ENCODE assay signal across 12 cellular contexts in genomic region chr2:128535928-128536327, GRCh38.
DNase-seq lines count a peak whose midpoint lies in the region; ATAC-seq and TF ChIP-seq lines count a peak whose summit lies in the region.
"Had no signal": no experiment of that assay in that cellular context is flagged by ENCODE, and none has a peak within 500 bp of the region (broad histone marks: within the 10 kb centered on the region; RNA-seq: fewer than 3 reads in every experiment).

No MANE protein-coding gene starts in this region.

- peaks cover 6% of the 10 kb centered on the region for H3K27me3 Mint-ChIP-seq in neural progenitor cell (ENCODE audit: insufficient read depth, low read depth)

- no peak overlapping the region for H2AFZ ChIP-seq in neural progenitor cell (replicated peaks)

- no peak overlapping the region for H3K27ac ChIP-seq in neural progenitor cell
- H3K27ac ChIP-seq: dorsolateral prefrontal cortex, thyroid gland had no signal

- H3K4me1 ChIP-seq in neural progenitor cell, result peaks cover 28% of the 10 kb centered on the region
- H3K4me1 ChIP-seq: thyroid gland had no signal

- ATAC-seq in HG03565 (IDR thresholded peaks at IDR 0.05; ENCODE audit: unreplicated experiment) (no peak), HG02981 (IDR thresholded peaks at IDR 0.05; ENCODE audit: unreplicated experiment) (no peak), HG02642 (IDR thresholded peaks at IDR 0.05; ENCODE audit: poor library complexity, unreplicated experiment) (no peak)

- H3K36me3 ChIP-seq in MG63 (no peaks in the 10 kb centered on the region), neural progenitor cell (no peaks in the 10 kb centered on the region)
- H3K36me3 ChIP-seq: thyroid gland had no signal

- H3K4me3 Mint-ChIP-seq in neural progenitor cell, result no peak overlapping the region
- H3K4me3 Mint-ChIP-seq: neural crest cell had no signal

- no peaks in the 10 kb centered on the region for H4K20me1 ChIP-seq in neural progenitor cell (ENCODE audit: low read depth)

- H3K4me2 ChIP-seq in neural progenitor cell, result no peak overlapping the region

- H3K27ac Mint-ChIP-seq in neural progenitor cell, result peak overlapping the region; percentile 60

- peaks cover 2% of the 10 kb centered on the region for H3K36me3 Mint-ChIP-seq in neural progenitor cell

- no peaks in the 10 kb centered on the region for H3K79me2 ChIP-seq in neural progenitor cell (ENCODE audit: low read depth)

- H3K9me3 ChIP-seq in MG63 (no peaks in the 10 kb centered on the region), neural progenitor cell (ENCODE audit: low read depth) (no peaks in the 10 kb centered on the region)
- H3K9me3 ChIP-seq: thyroid gland had no signal

- DNase-seq in Daoy (ENCODE audit: low read depth) (peak; percentile 65), MG63 (peak; percentile 42), dedifferentiated amniotic fluid mesenchymal stem cell (ENCODE audit: extremely low spot score) (peak; percentile 37), neural progenitor cell (ENCODE audit: low spot score) (no peak), DMS79 treated with DMSO at 0.1 percent for 48 hours (lab: John Stamatoyannopoulos, UW) (no peak)
- DNase-seq: NCI-H1092, thyroid gland had no signal

- H3F3A ChIP-seq in neural progenitor cell (ENCODE audit: low read depth), result peaks cover 43% of the 10 kb centered on the region

- no peaks in the 10 kb centered on the region for H3K27me3 ChIP-seq in MG63
- H3K27me3 ChIP-seq in neural progenitor cell, result no peaks in the 10 kb centered on the region
- H3K27me3 ChIP-seq: dorsolateral prefrontal cortex, thyroid gland had no signal

- H3K4me1 Mint-ChIP-seq in neural progenitor cell, result peaks cover 31% of the 10 kb centered on the region

- H3K9me3 Mint-ChIP-seq in neural progenitor cell, result peaks cover 6% of the 10 kb centered on the region

- H3K9ac ChIP-seq in neural progenitor cell, result no peak overlapping the region

- no peak for TF ChIP-seq CTCF in neural progenitor cell (IDR thresholded peaks at IDR 0.05)

- H3K4me3 ChIP-seq in MG63, result no peak overlapping the region
- no peak overlapping the region for H3K4me3 ChIP-seq in neural progenitor cell
- H3K4me3 ChIP-seq: dorsolateral prefrontal cortex, thyroid gland had no signal

Comparison
In these comparisons a context has a peak if more than half of its experiments do, and no peak if none do; other contexts are left out.
1. DNase-seq: peak in Daoy (single experiment), MG63 (single experiment) and dedifferentiated amniotic fluid mesenchymal stem cell (single experiment); none in neural progenitor cell (single experiment) and DMS79 treated with DMSO at 0.1 percent for 48 hours (single experiment).